In the genomic region with DNA sequence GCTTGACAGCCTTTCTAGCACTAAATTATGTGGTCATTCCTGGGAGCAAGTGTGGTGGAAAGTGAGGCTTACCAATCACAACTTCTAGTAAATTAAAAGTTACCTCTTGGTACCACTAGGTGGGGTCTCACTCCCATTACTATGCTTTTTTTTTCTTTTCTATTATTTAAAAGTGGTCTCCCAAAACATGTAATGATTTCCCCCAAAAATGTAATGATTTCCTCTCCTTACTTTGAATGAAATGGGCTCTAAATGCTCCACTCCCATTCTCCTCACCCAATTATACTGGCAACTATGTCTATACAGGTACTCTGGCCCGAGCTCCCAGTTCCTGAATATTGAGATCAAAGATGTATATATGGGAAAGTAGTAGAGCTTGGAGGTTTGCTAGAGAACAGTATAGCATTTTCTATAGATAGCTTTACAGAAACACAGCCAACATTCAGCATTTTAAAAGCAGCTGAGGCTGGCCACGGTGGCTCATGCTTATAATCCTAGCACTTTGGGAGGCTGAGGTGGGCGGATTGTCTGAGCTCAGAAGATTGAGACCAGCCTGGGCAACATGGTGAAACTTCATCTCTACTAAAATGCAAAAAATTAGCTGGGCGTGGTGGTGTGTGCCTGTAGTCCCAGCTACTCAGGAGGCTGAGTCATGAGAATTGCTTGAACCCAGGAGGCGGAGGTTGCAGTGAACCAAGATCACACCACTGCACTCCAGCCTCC, we compare ENCODE assay signal across 9 cellular contexts.
DNase-seq lines count a peak whose midpoint lies in the region; ATAC-seq and TF ChIP-seq lines count a peak whose summit lies in the region.
"Had no signal": no experiment of that assay in that cellular context is flagged by ENCODE, and none has a peak within 500 bp of the region (broad histone marks: within the 10 kb centered on the region; RNA-seq: fewer than 3 reads in every experiment).

No MANE protein-coding gene starts in this region.

- intact Hi-C loops in heart right ventricle (cut with DNase I): loop anchor here in 1 of 10 donors (10.0 kb wide), 1 partner anchor 475 kb away; no protein-coding TSS in a partner anchor
- intact Hi-C loops in tibial artery (cut with DNase I; ENCODE audit: low total_unique reads): no loop called here

- H3K27me3 ChIP-seq in heart right ventricle (no peaks in the 10 kb centered on the region), right atrium auricular region (no peaks in the 10 kb centered on the region), tibial artery (no peaks in the 10 kb centered on the region)

- H3K9me3 ChIP-seq in heart right ventricle (no peaks in the 10 kb centered on the region), right atrium auricular region (no peaks in the 10 kb centered on the region), tibial artery (no peaks in the 10 kb centered on the region)
- H3K9me3 ChIP-seq: HAP-1 had no signal

- H3K4me1 ChIP-seq in heart right ventricle (peaks cover 0 to 6% (median 0%) of the 10 kb centered on the region in 9 donors), right atrium auricular region (peaks cover 0 to 6% of the 10 kb centered on the region in 2 donors), tibial artery (no peaks in the 10 kb centered on the region)

- TF ChIP-seq CTCF in heart right ventricle (IDR thresholded peaks at IDR 0.05): peak; percentile 22 to 58 (median 48)
- peak in 1 of 2 donors; percentile 59 for TF ChIP-seq CTCF in right atrium auricular region (IDR thresholded peaks at IDR 0.05)
- peak; percentile 22 to 38 for TF ChIP-seq CTCF in tibial artery (IDR thresholded peaks at IDR 0.05)

- WGBS in heart right ventricle, 2 donors: 96 to 97% methylated on average over 5 of the region's 5 CpGs

- no peak overlapping the region for H3K27ac ChIP-seq in heart right ventricle
- H3K27ac ChIP-seq in right atrium auricular region: no peak overlapping the region
- H3K27ac ChIP-seq in epithelial cell of prostate: peak overlapping the region; percentile 43
- no peak overlapping the region for H3K27ac ChIP-seq in tibial artery

- H3K36me3 ChIP-seq in heart right ventricle (peaks cover 0 to 71% (median 14%) of the 10 kb centered on the region in 9 donors), right atrium auricular region (peaks cover 20% of the 10 kb centered on the region), tibial artery (peaks cover 11 to 44% (median 25%) of the 10 kb centered on the region in 3 donors)
- H3K36me3 ChIP-seq: HAP-1 had no signal

- no peak for ATAC-seq in heart right ventricle

- DNase-seq in heart right ventricle (no peak), right atrium auricular region (ENCODE audit: low spot score) (no peak), NCI-H69 (lab: John Stamatoyannopoulos, UW) (peak; percentile 47), epithelial cell of prostate (ENCODE audit: low read depth, low spot score) (no peak), tibial artery (no peak), NCI-H1092 treated with DMSO at 0.1 percent for 48 hours (lab: John Stamatoyannopoulos, UW) (no peak), DMS153 treated with DMSO at 0.1 percent for 48 hours (lab: John Stamatoyannopoulos, UW; ENCODE audit: unreplicated experiment) (no peak)
- DNase-seq in effector CD4-positive, alpha-beta T cell: no peak

- H3K4me3 ChIP-seq in heart right ventricle (no peak overlapping the region), right atrium auricular region (no peak overlapping the region), tibial artery (no peak overlapping the region)
- H3K4me3 ChIP-seq: HAP-1 had no signal
